In genomic region chr1:117523111-117523510, GRCh38 we compare ENCODE assay signal across 15 cellular contexts.
DNase-seq lines count a peak whose midpoint lies in the region; ATAC-seq and TF ChIP-seq lines count a peak whose summit lies in the region.
"Had no signal": no experiment of that assay in that cellular context is flagged by ENCODE, and none has a peak within 500 bp of the region (broad histone marks: within the 10 kb centered on the region; RNA-seq: fewer than 3 reads in every experiment).

No MANE protein-coding gene starts in this region.

- no peak overlapping the region for H4K8ac ChIP-seq in IMR-90 (ENCODE audit: low read depth in 2 of 2, low read length in 2 of 2)

- H3F3A ChIP-seq in PC-3 (ENCODE audit: low read length, unreplicated experiment) = no peaks in the 10 kb centered on the region

- no peak overlapping the region for H3K56ac ChIP-seq in IMR-90 (ENCODE audit: extremely low read depth, insufficient read depth, low read length)

- no peak overlapping the region for H3K18ac ChIP-seq in IMR-90 (ENCODE audit: low read depth, low read length)

- H3K9me1 ChIP-seq in IMR-90 (ENCODE audit: insufficient read depth, low read length) = no peaks in the 10 kb centered on the region

- BruUV-seq in IMR-90 (replicated peaks; lab: Mats Ljungman, UMichigan) = TSS peak; percentile 34
- BruUV-seq in PC-3 (replicated peaks; lab: Mats Ljungman, UMichigan) = TSS peak; percentile 11

- no peak overlapping the region for H2AK5ac ChIP-seq in IMR-90 (ENCODE audit: low read depth, low read length)

- no peak overlapping the region for H3K4me3 ChIP-seq in IMR-90 (ENCODE audit: insufficient read depth, low read depth, low read length)
- H3K4me3 ChIP-seq in PC-3 (ENCODE audit: low read length) = no peak overlapping the region
- H3K4me3 ChIP-seq: GM12878, GM23338 had no signal

- no peak for TF ChIP-seq POLR2A in IMR-90 (IDR thresholded peaks at IDR 0.05; ENCODE audit: low read depth, low read length)

- H3K9me3 ChIP-seq in IMR-90 (ENCODE audit: control insufficient read depth, insufficient read depth, low read length) (no peaks in the 10 kb centered on the region), PC-3 (ENCODE audit: low read length) (no peaks in the 10 kb centered on the region)

- H3K79me1 ChIP-seq in IMR-90 (ENCODE audit: low read depth in 1 of 2, low read length in 2 of 2) = no peaks in the 10 kb centered on the region

- TF ChIP-seq CTCF in IMR-90 (conservative IDR thresholded peaks at IDR 0.05; ENCODE audit: low read depth, low read length) = no peak
- no peak for TF ChIP-seq CTCF in PC-3 (conservative IDR thresholded peaks at IDR 0.05; ENCODE audit: low read depth, low read length)

- dilution Hi-C loops in IMR-90 (cut with HindIII; ENCODE audit: low sequenced_read_pairs, unreplicated experiment) = no loop called here

- H3K27ac ChIP-seq in IMR-90 (ENCODE audit: insufficient read depth, low read length) (no peak overlapping the region), PC-3 (ENCODE audit: low read length) (no peak overlapping the region)

- no peak overlapping the region for H3K14ac ChIP-seq in IMR-90 (replicated peaks; ENCODE audit: low read depth, low read length)

- no peaks in the 10 kb centered on the region for H3K9me2 ChIP-seq in PC-3 (replicated peaks; ENCODE audit: low read length)

- no peak overlapping the region for H2BK15ac ChIP-seq in IMR-90 (ENCODE audit: low read depth, low read length)

- H2BK120ac ChIP-seq in IMR-90 (ENCODE audit: low read depth, low read length) = no peak overlapping the region

- H2AFZ ChIP-seq in IMR-90 (replicated peaks; ENCODE audit: low read length, poor library complexity) = no peak overlapping the region
- H2AFZ ChIP-seq in PC-3 (ENCODE audit: low read length) = no peak overlapping the region
- H2AFZ ChIP-seq: GM23338 had no signal

- H3K79me2 ChIP-seq in PC-3 (ENCODE audit: low read length) = no peaks in the 10 kb centered on the region

- DNase-seq in IMR-90 = no peak
- DNase-seq in PC-3 = no peak
- DNase-seq in left colon = no peak
- no peak for DNase-seq in NCI-H774 (lab: John Stamatoyannopoulos, UW)
- no peak for DNase-seq in nucleus accumbens (lab: John Stamatoyannopoulos, UW)
- DNase-seq: C1 segment of cervical spinal cord; CD4-positive, alpha-beta memory T cell; COR-L47; DMS153; DND-41; H9 had no signal

- no peak overlapping the region for H4K91ac ChIP-seq in IMR-90 (ENCODE audit: insufficient read depth, low read depth, low read length)

- H4K20me1 ChIP-seq in IMR-90 (ENCODE audit: insufficient read depth, low read length) (no peaks in the 10 kb centered on the region), PC-3 (ENCODE audit: low read length) (no peaks in the 10 kb centered on the region)

- no peak overlapping the region for H3K9ac ChIP-seq in IMR-90 (ENCODE audit: low read depth, low read length)
- no peak overlapping the region for H3K9ac ChIP-seq in PC-3 (ENCODE audit: low read length)

- TF ChIP-seq RAD21 in IMR-90 (IDR thresholded peaks at IDR 0.05; ENCODE audit: low read length) = no peak

- CTCF ChIA-PET in IMR-90 (lab: Yijun Ruan, JAX) (interaction anchor here (1.2 kb wide), 1 partner anchor 10 kb away, joined by 3 read pairs; no protein-coding TSS in a partner anchor), PC-3 (lab: Charles Lee) (no interaction called here)

- H3K27me3 ChIP-seq in IMR-90 (ENCODE audit: control insufficient read depth, insufficient read depth, low read length) (no peaks in the 10 kb centered on the region), PC-3 (ENCODE audit: low read length) (no peaks in the 10 kb centered on the region)

- no peak overlapping the region for H3K23ac ChIP-seq in IMR-90 (ENCODE audit: low read depth, low read length)

- H3K4ac ChIP-seq in IMR-90 (ENCODE audit: low read depth, low read length) = no peak overlapping the region

- H3K36me3 ChIP-seq in IMR-90 (ENCODE audit: control insufficient read depth, insufficient read depth, low read length) (no peaks in the 10 kb centered on the region; the same call in 1 of the 2 replicates), PC-3 (ENCODE audit: low read depth, low read length) (no peaks in the 10 kb centered on the region)

- no CpG with 5 or more reads among the region's 1 CpG for WGBS in IMR-90 (ENCODE audit: extremely low coverage in 2 of 2, insufficient read length in 1 of 2), 2 experiments

- no peak overlapping the region for H2AK9ac ChIP-seq in IMR-90 (replicated peaks; ENCODE audit: low read depth, low read length, poor library complexity)

- in situ Hi-C loops in IMR-90 (cut with MboI; ENCODE audit: low sequenced_read_pairs) = no loop called here

- no peaks in the 10 kb centered on the region for H3K4me1 ChIP-seq in IMR-90 (ENCODE audit: control insufficient read depth, insufficient read depth, low read length)
- H3K4me1 ChIP-seq in PC-3 (ENCODE audit: insufficient read depth, low read length) = no peaks in the 10 kb centered on the region

- H4K5ac ChIP-seq in IMR-90 (ENCODE audit: low read depth, low read length) = no peak overlapping the region

- intact Hi-C loops in IMR-90 (cut with micrococcal nuclease) (no loop called here), PC-3 (cut with micrococcal nuclease) (no loop called here), left colon (cut with DNase I, micrococcal nuclease) (no loop called here)

- H3K4me2 ChIP-seq in IMR-90 (ENCODE audit: low read depth, low read length) (no peak overlapping the region), PC-3 (ENCODE audit: low read length) (no peak overlapping the region)
- H3K4me2 ChIP-seq: GM23338 had no signal

- H2BK5ac ChIP-seq in IMR-90 (ENCODE audit: low read depth, low read length, poor library complexity, severe bottlenecking) = no peak overlapping the region

- no peak for ATAC-seq in IMR-90 (ENCODE audit: low read depth)
- ATAC-seq in PC-3 = no peak
- ATAC-seq in left colon = peak; percentile 98
- ATAC-seq in GM19035 (IDR thresholded peaks at IDR 0.05; ENCODE audit: unreplicated experiment) = no peak
- ATAC-seq: GM12878, GM23338, HCT116 had no signal

- POLR2A ChIA-PET in IMR-90 (lab: Charles Lee; ENCODE audit: unreplicated experiment) (no interaction called here), PC-3 (lab: Charles Lee; ENCODE audit: unreplicated experiment) (no interaction called here)

- no peak overlapping the region for H2BK20ac ChIP-seq in IMR-90 (ENCODE audit: low read depth, low read length)

TF ChIP-seq in IMR-90, 13 proteins besides CTCF, POLR2A, EP300 and RAD21:
- TF ChIP-seq RFX5 (IDR thresholded peaks at IDR 0.05; ENCODE audit: low read depth, low read length) (no peak), MXI1 (IDR thresholded peaks at IDR 0.05; ENCODE audit: borderline replicate concordance, low read depth, low read length) (no peak), MAFK (IDR thresholded peaks at IDR 0.05; ENCODE audit: low read depth, low read length) (no peak), MAZ (IDR thresholded peaks at IDR 0.05; ENCODE audit: borderline replicate concordance, low read depth, low read length) (no peak), NFE2L2 (IDR thresholded peaks at IDR 0.05; ENCODE audit: low read depth, low read length) (no peak), SMC3 (IDR thresholded peaks at IDR 0.05; ENCODE audit: low read depth, low read length) (no peak), USF2 (IDR thresholded peaks at IDR 0.05; ENCODE audit: low read depth, low read length) (no peak), RCOR1 (IDR thresholded peaks at IDR 0.05; ENCODE audit: insufficient replicate concordance, low read length) (no peak)
